Comparison of ENCODE assay signal across 12 cellular contexts in the genomic region with DNA sequence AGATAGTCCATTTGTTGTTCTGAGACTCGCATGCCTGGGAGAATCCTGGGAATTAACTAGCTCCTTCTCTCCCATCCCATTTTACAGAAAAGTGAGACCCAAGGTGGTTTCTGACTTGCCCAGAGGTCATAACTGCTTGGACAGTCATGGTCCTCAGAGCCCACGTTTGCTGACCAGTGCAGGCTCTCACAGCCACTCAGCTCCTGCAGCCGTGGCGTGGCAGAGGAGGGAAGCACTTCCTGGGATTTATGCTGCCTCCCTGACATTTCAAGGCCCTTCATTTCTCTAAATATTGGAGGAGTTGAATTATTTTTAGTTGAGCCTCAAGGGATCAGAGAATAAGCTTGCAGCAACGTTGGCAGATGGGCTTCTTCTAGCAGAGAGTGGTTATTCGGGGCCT.
DNase-seq lines count a peak whose midpoint lies in the region; ATAC-seq and TF ChIP-seq lines count a peak whose summit lies in the region.
"Had no signal": no experiment of that assay in that cellular context is flagged by ENCODE, and none has a peak within 500 bp of the region (broad histone marks: within the 10 kb centered on the region; RNA-seq: fewer than 3 reads in every experiment).

No MANE protein-coding gene starts in this region.

- H3K9me3 ChIP-seq in BLaER1 (no peaks in the 10 kb centered on the region), ovary (no peaks in the 10 kb centered on the region)

- TF ChIP-seq POLR2A in ovary (IDR thresholded peaks at IDR 0.05): no peak

- H3K4me3 Mint-ChIP-seq in IgD-negative memory B cell (peak overlapping the region in 2 of 4 donors; percentile 26 to 27), activated B cell treated with CpG ODN at 0.5 μM for 24 hours (no peak overlapping the region)
- H3K4me3 Mint-ChIP-seq: CD4-positive, CD25-positive, alpha-beta regulatory T cell; GM23338 had no signal

- H3K4me1 ChIP-seq in BLaER1: peaks cover 99% of the 10 kb centered on the region
- peaks cover 17% of the 10 kb centered on the region for H3K4me1 ChIP-seq in ovary (ENCODE audit: insufficient read depth)

- CTCF ChIA-PET in activated B cell treated with CpG ODN at 0.5 μM for 24 hours (lab: Charles Lee): interaction anchor here (0.9 to 15.9 kb wide), 10 partner anchors 8 to 209 kb away, joined by 3 to 307 read pairs (median 3); partner anchors contain the start of gene FAM53B

- H3K4me2 ChIP-seq in BLaER1: peak overlapping the region; percentile 96
- H3K4me2 ChIP-seq: GM23338 had no signal

- peak overlapping the region in 2 of 3 donors; percentile 5 to 90 for H3K27ac Mint-ChIP-seq in IgD-negative memory B cell
- H3K27ac Mint-ChIP-seq in activated B cell treated with CpG ODN at 0.5 μM for 24 hours: peak overlapping the region; percentile 82
- H3K27ac Mint-ChIP-seq: CD4-positive, CD25-positive, alpha-beta regulatory T cell; GM23338 had no signal

- H3K27ac ChIP-seq in BLaER1: peak overlapping the region; percentile 93
- H3K27ac ChIP-seq in ovary: peak overlapping the region; percentile 19 to 45

- no peak for TF ChIP-seq CTCF in activated B cell treated with CpG ODN at 0.5 μM for 24 hours (IDR thresholded peaks at IDR 0.05)
- no peak for TF ChIP-seq CTCF in ovary (IDR thresholded peaks at IDR 0.05)

- no peaks in the 10 kb centered on the region for H3K27me3 ChIP-seq in BLaER1
- H3K27me3 ChIP-seq in ovary: no peaks in the 10 kb centered on the region

- intact Hi-C loops in activated B cell treated with CpG ODN at 0.5 μM for 24 hours (cut with micrococcal nuclease): loop anchor here (10.0 kb wide), 1 partner anchor 526 kb away; no protein-coding TSS in a partner anchor
- intact Hi-C loops in ovary (cut with DNase I): loop anchor here in 3 of 4 donors (5.0 to 10.0 kb wide), 5 partner anchors 86 to 526 kb away; partner anchors contain the start of gene FAM53B (in 1 of the 3)

- H3K36me3 Mint-ChIP-seq in IgD-negative memory B cell: no peaks in the 10 kb centered on the region
- H3K36me3 Mint-ChIP-seq in activated B cell treated with CpG ODN at 0.5 μM for 24 hours (ENCODE audit: low read depth): no peaks in the 10 kb centered on the region
- H3K36me3 Mint-ChIP-seq: CD4-positive, CD25-positive, alpha-beta regulatory T cell had no signal

- peak overlapping the region; percentile 70 for H3K9ac ChIP-seq in BLaER1

- H3K4me3 ChIP-seq in BLaER1 (peak overlapping the region; percentile 25), ovary (no peak overlapping the region)
- H3K4me3 ChIP-seq: GM12878, GM23338 had no signal

- H3K27me3 Mint-ChIP-seq in IgD-negative memory B cell (no peaks in the 10 kb centered on the region), activated B cell treated with CpG ODN at 0.5 μM for 24 hours (no peaks in the 10 kb centered on the region)
- H3K27me3 Mint-ChIP-seq: CD4-positive, CD25-positive, alpha-beta regulatory T cell had no signal

- H3K36me3 ChIP-seq in BLaER1 (no peaks in the 10 kb centered on the region), ovary (no peaks in the 10 kb centered on the region)

- 5 to 12% (median 11%) methylated on average over 6 of the region's 6 CpGs for WGBS in ovary, 3 donors

- H3K9me3 Mint-ChIP-seq in IgD-negative memory B cell (no peaks in the 10 kb centered on the region), activated B cell treated with CpG ODN at 0.5 μM for 24 hours (no peaks in the 10 kb centered on the region)
- H3K9me3 Mint-ChIP-seq: CD4-positive, CD25-positive, alpha-beta regulatory T cell; GM23338 had no signal

- H4K20me1 ChIP-seq in BLaER1: no peaks in the 10 kb centered on the region

- DNase-seq in activated B cell treated with CpG ODN at 0.5 μM for 24 hours (no peak), ovary (peak in 1 of 5 donors; percentile 49), DMS153 treated with DMSO at 0.1 percent for 48 hours (lab: John Stamatoyannopoulos, UW; ENCODE audit: unreplicated experiment) (no peak), superior temporal gyrus (ENCODE audit: extremely low spot score) (no peak), SIG-M5 (lab: John Stamatoyannopoulos, UW) (no peak)
- no peak for DNase-seq in activated CD4-positive, alpha-beta T cell treated with anti-CD3 and anti-CD28 coated beads, Interleukin-2, amount 50 U/mL, for 1 hour
- DNase-seq: CD4-positive, CD25-positive, alpha-beta regulatory T cell; H7 had no signal

- TF ChIP-seq EP300 in ovary (IDR thresholded peaks at IDR 0.05): no peak

- no peak for ATAC-seq in activated B cell treated with CpG ODN at 0.5 μM for 24 hours (ENCODE audit: low read depth)
- ATAC-seq: GM12878, GM23338 had no signal

- POLR2A ChIA-PET in activated B cell treated with CpG ODN at 0.5 μM for 24 hours (lab: Charles Lee): interaction anchor here (0.7 to 9.2 kb wide), 13 partner anchors 9 to 203 kb away, joined by 3 to 134 read pairs (median 7); no protein-coding TSS in a partner anchor

- H3K4me1 Mint-ChIP-seq in IgD-negative memory B cell: peaks cover 29 to 41% (median 34%) of the 10 kb centered on the region in 3 donors
- H3K4me1 Mint-ChIP-seq in activated B cell treated with CpG ODN at 0.5 μM for 24 hours: peaks cover 89% of the 10 kb centered on the region
